Comparison of ENCODE assay signal across 1 cellular context in the genomic region with DNA sequence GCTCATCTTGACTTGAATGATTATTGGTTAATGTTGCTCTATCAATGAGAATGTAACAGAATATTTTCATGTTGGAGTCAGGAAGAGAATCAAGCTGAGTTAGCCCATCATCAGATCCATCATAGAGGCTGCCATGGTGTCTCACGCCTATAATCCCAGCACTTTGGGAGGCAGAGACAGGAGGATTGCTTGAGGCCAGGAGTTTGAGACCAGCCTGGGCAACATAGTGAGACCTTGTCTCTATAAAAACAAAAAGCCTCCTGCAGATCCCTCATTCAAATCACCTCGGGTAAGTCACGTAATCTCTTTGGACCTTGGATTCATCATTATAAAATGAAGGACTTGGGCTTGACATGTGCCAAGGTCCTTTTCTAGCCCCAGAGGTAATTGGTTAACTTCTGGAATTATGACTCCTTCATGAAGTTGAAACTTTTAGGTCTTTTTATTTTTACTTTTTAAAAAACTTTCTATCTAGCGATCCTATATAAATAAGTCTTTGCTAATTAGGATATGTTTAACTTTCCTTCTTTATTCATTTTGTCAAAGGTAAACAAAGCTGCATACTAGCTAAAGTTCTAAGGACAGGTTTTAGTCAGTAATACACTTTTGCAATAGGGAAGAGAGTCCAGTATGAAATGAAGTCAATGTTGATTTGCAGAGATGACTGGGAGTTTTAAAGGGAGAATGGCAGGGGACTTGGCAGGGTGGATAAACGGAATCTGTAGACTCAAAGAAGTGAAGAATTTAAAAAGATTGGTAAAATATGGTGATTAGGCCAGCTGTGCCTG.
TF ChIP-seq lines count a peak whose summit lies in the region.

No MANE protein-coding gene starts in this region.

TF ChIP-seq in H1, 55 proteins besides CTCF, POLR2A, EP300 and RAD21:
- no peak for TF ChIP-seq MAFK (IDR thresholded peaks at IDR 0.05; ENCODE audit: low read depth, low read length)
TF ChIP-seq in H1: peak in this region for 0.
